ENCODE assay signal across 19 cellular contexts in genomic region chr18:3485153-3486149, GRCh38. TPM values are rescaled to one million over a fixed set of nuclear protein-coding genes. Genes with fewer than 3 reads are reported as not detected.
DNase-seq lines count a peak whose midpoint lies in the region; ATAC-seq, FAIRE-seq and TF ChIP-seq lines count a peak whose summit lies in the region.
"Had no signal": no experiment of that assay in that cellular context is flagged by ENCODE, and none has a peak within 500 bp of the region (broad histone marks: within the 10 kb centered on the region; RNA-seq: fewer than 3 reads in every experiment).

No MANE protein-coding gene starts in this region.

- H3K4me2 ChIP-seq in BLaER1 (peak overlapping the region; percentile 66), endothelial cell of umbilical vein (ENCODE audit: insufficient read depth, low read length) (no peak overlapping the region), hepatocyte (no peak overlapping the region)

- POLR2A ChIA-PET in endothelial cell of umbilical vein (lab: Charles Lee): no interaction called here

- TF ChIP-seq POLR2A in endothelial cell of umbilical vein (IDR thresholded peaks at IDR 0.05; ENCODE audit: low read depth, low read length): no peak
- TF ChIP-seq POLR2A in esophagus squamous epithelium (IDR thresholded peaks at IDR 0.05): no peak

- H3K9ac ChIP-seq in BLaER1 (no peak overlapping the region), endothelial cell of umbilical vein (replicated peaks; ENCODE audit: extremely low read depth, insufficient read depth, low read length) (no peak overlapping the region)

- no peaks in the 10 kb centered on the region for H3K36me3 ChIP-seq in BLaER1
- no peaks in the 10 kb centered on the region for H3K36me3 ChIP-seq in endothelial cell of umbilical vein (ENCODE audit: control insufficient read depth in 2 of 2, extremely low read depth in 1 of 2, insufficient read depth in 2 of 2, low read length in 2 of 2)
- H3K36me3 ChIP-seq in hepatocyte (replicated peaks; ENCODE audit: insufficient read depth, low read depth): no peaks in the 10 kb centered on the region
- H3K36me3 ChIP-seq in esophagus squamous epithelium: no peaks in the 10 kb centered on the region
- H3K36me3 ChIP-seq: adrenal gland, upper lobe of right lung had no signal

- H3K27me3 ChIP-seq in BLaER1 (no peaks in the 10 kb centered on the region), endothelial cell of umbilical vein (ENCODE audit: control insufficient read depth in 2 of 2, insufficient read depth in 2 of 2, low read length in 2 of 2) (no peaks in the 10 kb centered on the region), hepatocyte (no peaks in the 10 kb centered on the region), esophagus squamous epithelium (no peaks in the 10 kb centered on the region)
- H3K27me3 ChIP-seq: adrenal gland, upper lobe of right lung had no signal

- H3K4me1 ChIP-seq in BLaER1 (peaks cover 30% of the 10 kb centered on the region), endothelial cell of umbilical vein (ENCODE audit: control insufficient read depth, extremely low read depth, insufficient read depth, low read length) (no peaks in the 10 kb centered on the region), hepatocyte (ENCODE audit: insufficient read depth) (no peaks in the 10 kb centered on the region), esophagus squamous epithelium (no peaks in the 10 kb centered on the region)
- H3K4me1 ChIP-seq: upper lobe of right lung had no signal

- peak; percentile 78 for ATAC-seq in GM18873 (IDR thresholded peaks at IDR 0.05; ENCODE audit: low FRiP score, unreplicated experiment)
- ATAC-seq in HG03378 (IDR thresholded peaks at IDR 0.05; ENCODE audit: unreplicated experiment): peak; percentile 56
- ATAC-seq in HG03342 (IDR thresholded peaks at IDR 0.05; ENCODE audit: unreplicated experiment): no peak
- ATAC-seq: mucosa of descending colon had no signal

- TF ChIP-seq CTCF in endothelial cell of umbilical vein (IDR thresholded peaks at IDR 0.05; ENCODE audit: extremely low read depth in 1 of 2, insufficient read depth in 1 of 2, low read depth in 1 of 2, low read length in 2 of 2) (no peak), hepatocyte (IDR thresholded peaks at IDR 0.05; ENCODE audit: poor library complexity) (no peak), esophagus squamous epithelium (IDR thresholded peaks at IDR 0.05) (no peak)

- no peak overlapping the region for H2AFZ ChIP-seq in endothelial cell of umbilical vein (ENCODE audit: low read depth, low read length)
- H2AFZ ChIP-seq in hepatocyte: no peak overlapping the region

- peak; percentile 38 for FAIRE-seq in endothelial cell of umbilical vein (lab: Jason Lieb, UNC)

- H3K9me2 ChIP-seq in hepatocyte (replicated peaks; ENCODE audit: insufficient read depth): no peaks in the 10 kb centered on the region

- DNase-seq in endothelial cell of umbilical vein (ENCODE audit: low read depth, low spot score): no peak
- no peak for DNase-seq in hepatocyte (ENCODE audit: low spot score)
- no peak for DNase-seq in esophagus squamous epithelium (lab: John Stamatoyannopoulos, UW)
- DNase-seq in cerebellar nuclear complex (lab: John Stamatoyannopoulos, UW): no peak
- DNase-seq: activated B cell treated with CpG ODN at 0.5 μM for 24 hours; activated T-cell treated with anti-CD3 and anti-CD28 coated beads for 4 hours; Calu3; glutamatergic neuron; islet precursor cell; mucosa of descending colon; NCI-H2029 treated with DMSO at 0.1 percent for 48 hours; NCI-H526; stimulated activated naive B cell treated with anti-CD40 and anti-IgM and Interleukin-4, amounts not matched to agents 10 μg/mL and 1 μg/mL and 100 μg/mL, for 72 hours; upper lobe of right lung had no signal

- dilution Hi-C loops in endothelial cell of umbilical vein (cut with MboI; ENCODE audit: extremely low pct_ligation_motif_present, low sequenced_read_pairs): no loop called here

- CTCF ChIA-PET in endothelial cell of umbilical vein (lab: Charles Lee): interaction anchor here (0.6 to 2.2 kb wide), 2 partner anchors 31 to 65 kb away, joined by 3 to 7 read pairs; no protein-coding TSS in a partner anchor

- BruUV-seq in endothelial cell of umbilical vein (replicated peaks; lab: Mats Ljungman, UMichigan): no TSS peak

- H3K4me3 ChIP-seq in BLaER1: no peak overlapping the region
- H3K4me3 ChIP-seq in endothelial cell of umbilical vein (replicated peaks in 1 of 3; ENCODE audit: insufficient read depth in 1 of 3, low read depth in 1 of 3, low read length in 3 of 3): no peak overlapping the region
- H3K4me3 ChIP-seq in hepatocyte: no peak overlapping the region
- H3K4me3 ChIP-seq in esophagus squamous epithelium: no peak overlapping the region
- H3K4me3 ChIP-seq: adrenal gland, mucosa of descending colon, upper lobe of right lung had no signal

- intact Hi-C loops in endothelial cell of umbilical vein (cut with micrococcal nuclease) (no loop called here), esophagus squamous epithelium (cut with DNase I) (no loop called here)

- H4K20me1 ChIP-seq in BLaER1 (no peaks in the 10 kb centered on the region), endothelial cell of umbilical vein (replicated peaks; ENCODE audit: control insufficient read depth, extremely low read depth, insufficient read depth, low read length) (no peaks in the 10 kb centered on the region), hepatocyte (ENCODE audit: insufficient read depth, poor library complexity, severe bottlenecking) (no peaks in the 10 kb centered on the region)

- WGBS in hepatocyte (ENCODE audit: low lambda C conversion rate, missing lambda C conversion rate): 80% methylated on average over 9 of the region's 9 CpGs
- WGBS in esophagus squamous epithelium, 2 donors: 86 to 92% methylated on average over 6 to 9 of the region's 9 CpGs

- H3K27ac ChIP-seq in BLaER1 (no peak overlapping the region), endothelial cell of umbilical vein (ENCODE audit: insufficient read depth, low read depth, low read length) (no peak overlapping the region), hepatocyte (no peak overlapping the region), esophagus squamous epithelium (no peak overlapping the region)
- H3K27ac ChIP-seq: adrenal gland, upper lobe of right lung had no signal

- H3K79me2 ChIP-seq in endothelial cell of umbilical vein (ENCODE audit: control insufficient read depth, insufficient read depth, low read length) (no peaks in the 10 kb centered on the region), hepatocyte (no peaks in the 10 kb centered on the region)

- H3K9me3 ChIP-seq in BLaER1 (no peaks in the 10 kb centered on the region), endothelial cell of umbilical vein (replicated peaks; ENCODE audit: control insufficient read depth, insufficient read depth, low read length) (no peaks in the 10 kb centered on the region), hepatocyte (ENCODE audit: low read depth) (no peaks in the 10 kb centered on the region), esophagus squamous epithelium (no peaks in the 10 kb centered on the region)
- H3K9me3 ChIP-seq: adrenal gland, mucosa of descending colon, upper lobe of right lung had no signal

- no peaks in the 10 kb centered on the region for H3K9me1 ChIP-seq in endothelial cell of umbilical vein (replicated peaks; ENCODE audit: control insufficient read depth, extremely low read depth, insufficient read depth, low read length)

TF ChIP-seq in endothelial cell of umbilical vein, 7 proteins besides CTCF, POLR2A, EP300 and RAD21:
- TF ChIP-seq FOS (IDR thresholded peaks at IDR 0.05; ENCODE audit: borderline replicate concordance, insufficient read depth, low read length): no peak
- TF ChIP-seq MYC (IDR thresholded peaks at IDR 0.05; ENCODE audit: low read depth, low read length): no peak
- TF ChIP-seq POLR2AphosphoS5 (IDR thresholded peaks at IDR 0.05; ENCODE audit: insufficient read depth, low read depth, low read length): no peak

RNA-seq across cellular contexts. Expression of gene TGIF1, which starts 35.5 kb away (rescaled TPM):
- total RNA-seq in endothelial cell of umbilical vein (71.1 and 75.6 TPM in 2 replicates), hepatocyte (129 and 162 TPM in 2 replicates), esophagus squamous epithelium (10 to 100 TPM; 37.3 to 75.7 (median 57.0) TPM)
- polyA plus RNA-seq in endothelial cell of umbilical vein (95.8 and 96.6 TPM in 2 replicates), hepatocyte (152 and 193 TPM in 2 replicates)
- polyA plus RNA-seq in endothelial cell of umbilical vein (2011; cell fraction: cytosol; rRNA removed): 96.9 and 103 TPM in 2 replicates
- polyA plus RNA-seq in endothelial cell of umbilical vein (2011; cell fraction: nucleus; rRNA removed): 194 and 217 TPM in 2 replicates
- polyA plus RNA-seq in endothelial cell of umbilical vein (2012): 46.9 and 47.2 TPM in 2 replicates
- 99.1 and 109 TPM in 2 replicates for polyA minus RNA-seq in endothelial cell of umbilical vein
- 61.6 TPM for polyA minus RNA-seq in endothelial cell of umbilical vein (2011; cell fraction: cytosol; rRNA and poly(A)+ RNA removed)
- polyA minus RNA-seq in endothelial cell of umbilical vein (2011; cell fraction: nucleus; rRNA and poly(A)+ RNA removed): 84.2 and 93.9 TPM in 2 replicates
